In the genomic region with DNA sequence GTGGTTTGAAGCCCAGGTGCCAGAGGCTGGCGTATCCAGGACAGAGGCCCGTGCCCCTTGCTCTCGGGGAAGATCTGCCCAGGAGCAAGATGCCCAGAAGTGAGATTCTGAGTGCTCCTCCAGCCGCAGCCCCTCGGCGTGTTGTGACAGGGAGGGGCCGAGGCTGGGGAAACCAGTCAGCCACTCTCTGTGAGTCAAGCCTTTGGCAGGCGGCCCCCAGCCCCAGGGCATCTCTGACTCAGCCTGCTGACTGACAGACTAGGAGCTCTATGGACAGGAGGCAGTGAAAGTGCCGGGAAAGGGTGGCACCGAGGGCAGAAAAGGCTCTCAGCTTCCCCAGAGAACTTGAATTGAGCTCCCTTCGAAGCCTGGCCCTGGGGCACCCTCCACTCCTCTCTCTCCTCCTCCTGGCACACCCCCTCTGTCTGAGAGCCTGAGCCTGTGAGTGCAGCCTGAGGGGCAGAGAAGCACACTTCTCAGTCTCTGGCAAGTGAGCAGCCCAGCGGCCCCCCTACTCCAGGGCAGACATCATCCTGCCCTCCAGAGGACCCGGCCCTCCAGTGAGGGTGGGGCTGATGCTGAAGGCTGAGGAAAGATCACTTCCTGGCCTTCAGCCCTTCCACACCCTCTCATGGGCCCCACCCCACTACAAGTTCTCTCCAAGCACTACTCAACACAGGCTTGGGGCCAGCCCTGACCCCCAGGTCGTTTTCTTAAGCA, we compare ENCODE assay signal across 9 cellular contexts. TPM values are rescaled to one million over a fixed set of nuclear protein-coding genes. Genes with fewer than 3 reads are reported as not detected.
A peak's percentile ranks its signal among the peaks of the same experiment; 100 is the strongest.
DNase-seq lines count a peak whose midpoint lies in the region; TF ChIP-seq lines count a peak whose summit lies in the region.
"Had no signal": no experiment of that assay in that cellular context is flagged by ENCODE, and none has a peak within 500 bp of the region (broad histone marks: within the 10 kb centered on the region; RNA-seq: fewer than 3 reads in every experiment).

No MANE protein-coding gene starts in this region.

- no peak overlapping the region for H3K9ac ChIP-seq in HUES64 (ENCODE audit: low read depth, low read length)

- peaks cover 5% of the 10 kb centered on the region; the same call in 1 of the 2 replicates for H3K9me3 ChIP-seq in HUES64 (ENCODE audit: insufficient read depth, low read depth, low read length)
- H3K9me3 ChIP-seq: thyroid gland had no signal

- peak; percentile 76 for DNase-seq in AG08396 (ENCODE audit: low spot score)
- DNase-seq in choroid plexus epithelial cell (ENCODE audit: low read depth) = peak; percentile 83
- peak; percentile 18 to 69 for DNase-seq in lung microvascular endothelial cell (ENCODE audit: low read depth in 2 of 2)
- no peak for DNase-seq in activated T-cell treated with anti-CD3 and anti-CD28 coated beads, Interleukin-2, amount 50 U/mL, for 48 hours
- DNase-seq in NCI-H1930 (lab: John Stamatoyannopoulos, UW) = no peak
- DNase-seq in NCI-H2081 (lab: John Stamatoyannopoulos, UW) = no peak
- DNase-seq in activated CD4-positive, alpha-beta memory T cell treated with anti-CD3 and anti-CD28 coated beads, Interleukin-2, amount 10 ng/mL, durations not matched to agents 7 days and 5 days = no peak

- CTCF ChIA-PET in activated CD4-positive, alpha-beta memory T cell treated with anti-CD3 and anti-CD28 coated beads, Interleukin-2, amount 10 ng/mL, durations not matched to agents 7 days and 5 days (lab: Charles Lee) = no interaction called here

- H3K4me3 ChIP-seq in HUES64 (ENCODE audit: low read length) (no peak overlapping the region), choroid plexus epithelial cell (ENCODE audit: low read depth, low read length) (no peak overlapping the region)
- H3K4me3 ChIP-seq: thyroid gland had no signal

- peak overlapping the region; percentile 41; the same call in 1 of the 2 replicates for H3K27ac ChIP-seq in HUES64 (ENCODE audit: low read depth, low read length)
- H3K27ac ChIP-seq: thyroid gland had no signal

- TF ChIP-seq CTCF in choroid plexus epithelial cell (conservative IDR thresholded peaks at IDR 0.05; ENCODE audit: low read depth, low read length) = no peak

- 54% methylated on average over 14 of the region's 14 CpGs for WGBS in HUES64

- H3K27ac Mint-ChIP-seq in activated CD4-positive, alpha-beta memory T cell treated with anti-CD3 and anti-CD28 coated beads, Interleukin-2, amount 10 ng/mL, durations not matched to agents 7 days and 5 days = no peak overlapping the region

- H3K36me3 ChIP-seq in HUES64 (ENCODE audit: insufficient read depth, low read length) = no peaks in the 10 kb centered on the region
- H3K36me3 ChIP-seq: thyroid gland had no signal

- no peaks in the 10 kb centered on the region for H3K27me3 Mint-ChIP-seq in activated CD4-positive, alpha-beta memory T cell treated with anti-CD3 and anti-CD28 coated beads, Interleukin-2, amount 10 ng/mL, durations not matched to agents 7 days and 5 days

- peaks cover 15% of the 10 kb centered on the region; the same call in 1 of the 2 replicates for H3K4me1 ChIP-seq in HUES64 (ENCODE audit: insufficient read depth, low read length)

- no peaks in the 10 kb centered on the region for H3K9me3 Mint-ChIP-seq in activated CD4-positive, alpha-beta memory T cell treated with anti-CD3 and anti-CD28 coated beads, Interleukin-2, amount 10 ng/mL, durations not matched to agents 7 days and 5 days

- H3K4me1 Mint-ChIP-seq in activated CD4-positive, alpha-beta memory T cell treated with anti-CD3 and anti-CD28 coated beads, Interleukin-2, amount 10 ng/mL, durations not matched to agents 7 days and 5 days = no peaks in the 10 kb centered on the region

- no peaks in the 10 kb centered on the region for H3K27me3 ChIP-seq in HUES64 (ENCODE audit: insufficient read depth, low read length)
- H3K27me3 ChIP-seq: thyroid gland had no signal

- POLR2A ChIA-PET in activated CD4-positive, alpha-beta memory T cell treated with anti-CD3 and anti-CD28 coated beads, Interleukin-2, amount 10 ng/mL, durations not matched to agents 7 days and 5 days (lab: Charles Lee) = no interaction called here

- H3K4me3 Mint-ChIP-seq in activated CD4-positive, alpha-beta memory T cell treated with anti-CD3 and anti-CD28 coated beads, Interleukin-2, amount 10 ng/mL, durations not matched to agents 7 days and 5 days = no peak overlapping the region

- H3K36me3 Mint-ChIP-seq in activated CD4-positive, alpha-beta memory T cell treated with anti-CD3 and anti-CD28 coated beads, Interleukin-2, amount 10 ng/mL, durations not matched to agents 7 days and 5 days (ENCODE audit: low read depth) = no peaks in the 10 kb centered on the region

RNA-seq across cellular contexts. Expression of a gene that starts 32.1 kb away (rescaled TPM):
- polyA plus RNA-seq in HUES64 (2013, experiment 1 of 2) = 1.9 TPM
- 3.2 TPM for polyA plus RNA-seq in HUES64 (2013, experiment 2 of 2)
- 0.44 and 0.79 TPM in 2 replicates for total RNA-seq in lung microvascular endothelial cell
- not detected for total RNA-seq in activated CD4-positive, alpha-beta memory T cell treated with anti-CD3 and anti-CD28 coated beads, Interleukin-2, amount 10 ng/mL, durations not matched to agents 7 days and 5 days

Comparison
In these comparisons a context has a peak if more than half of its experiments do, and no peak if none do; other contexts are left out.
1. DNase-seq: peak in AG08396 (single experiment), choroid plexus epithelial cell (single experiment) and lung microvascular endothelial cell (2 of 2); none in activated T-cell treated with anti-CD3 and anti-CD28 coated beads, Interleukin-2, amount 50 U/mL, for 48 hours (0 of 2), NCI-H1930 (0 of 2), NCI-H2081 (0 of 2) and activated CD4-positive, alpha-beta memory T cell treated with anti-CD3 and anti-CD28 coated beads, Interleukin-2, amount 10 ng/mL, durations not matched to agents 7 days and 5 days (single experiment).